In the genomic region with DNA sequence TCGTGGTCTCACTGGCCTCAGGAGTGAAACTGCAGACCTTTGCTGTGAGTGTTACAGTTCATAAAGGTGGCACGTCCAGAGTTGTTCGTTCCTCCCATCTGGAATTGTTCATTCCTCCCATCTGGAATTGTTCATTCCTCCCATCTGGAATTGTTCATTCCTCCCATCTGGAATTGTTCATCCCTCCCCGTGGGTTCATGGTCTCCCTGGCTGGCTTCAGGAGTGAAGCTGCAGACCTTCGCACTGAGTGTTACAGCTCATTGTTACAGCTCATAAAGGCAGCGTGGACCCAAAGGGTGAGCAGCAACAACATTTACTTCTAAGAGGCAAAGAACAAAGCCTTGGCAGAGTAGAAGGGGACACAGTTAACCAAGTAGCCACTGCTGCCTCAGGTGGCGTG, we compare ENCODE assay signal across 26 cellular contexts.
"Had no signal": no experiment of that assay in that cellular context is flagged by ENCODE, and none has a peak within 500 bp of the region (broad histone marks: within the 10 kb centered on the region; RNA-seq: fewer than 3 reads in every experiment).

No MANE protein-coding gene starts in this region.

- H3K27ac Mint-ChIP-seq: activated naive CD8-positive, alpha-beta T cell; activated T-helper 2 cell treated with anti-CD3 and anti-CD28 coated beads, Interferon-gamma antibody, Interleukin-2, Interleukin-4, amounts not matched to agents 10 μg/mL and 5 μg/mL and 100 μg/mL, durations not matched to agents 14 hours and 24 hours and 36 hours; effector memory CD8-positive, alpha-beta T cell; memory B cell; natural killer cell treated with Interleukin-12 subunit alpha and Interleukin-12 subunit beta and Interleukin-15 and Interleukin-18, amount 100 ng/mL, for 72 hours; progenitor cell of endocrine pancreas; type B pancreatic cell had no signal

- H3K36me3 ChIP-seq: breast epithelium, esophagus squamous epithelium, gastroesophageal sphincter, heart left ventricle, sigmoid colon had no signal

- H3K4me1 Mint-ChIP-seq: central memory CD8-positive, alpha-beta T cell; memory B cell had no signal

- H3K9me3 ChIP-seq: breast epithelium, esophagus squamous epithelium, gastroesophageal sphincter, sigmoid colon, testis had no signal

- H3K27me3 Mint-ChIP-seq: central memory CD8-positive, alpha-beta T cell; effector memory CD8-positive, alpha-beta T cell; natural killer cell treated with Interleukin-12 subunit alpha and Interleukin-12 subunit beta and Interleukin-15 and Interleukin-18, amount 100 ng/mL, for 72 hours; progenitor cell of endocrine pancreas; type B pancreatic cell had no signal

- ATAC-seq: activated T-cell treated with anti-CD3 and anti-CD28 coated beads, Interleukin-2, amount 50 U/mL, for 4 hours; effector memory CD8-positive, alpha-beta T cell; gastroesophageal sphincter; heart left ventricle; natural killer cell treated with Interleukin-12 subunit alpha and Interleukin-12 subunit beta and Interleukin-15 and Interleukin-18, amount 100 ng/mL, for 72 hours had no signal

- DNase-seq: activated CD8-positive, alpha-beta memory T cell treated with anti-CD3 and anti-CD28 coated beads for 24 hours; activated CD8-positive, alpha-beta memory T cell treated with anti-CD3 and anti-CD28 coated beads, Interleukin-2, amount 50 U/mL, for 4 hours; activated naive CD4-positive, alpha-beta T cell; activated T-cell treated with anti-CD3 and anti-CD28 coated beads, Interleukin-2, amount 50 U/mL, for 4 hours; dorsolateral prefrontal cortex; effector memory CD8-positive, alpha-beta T cell; esophagus squamous epithelium; heart left ventricle; retina; sigmoid colon; stimulated activated CD4-positive, alpha-beta T cell treated with anti-CD3 and anti-CD28 coated beads, Interleukin-15, amount 100 ng/mL, for 24 hours; stimulated activated CD4-positive, alpha-beta T cell treated with anti-CD3 and anti-CD28 coated beads, Interleukin-2, amount 100 ng/mL, for 48 hours; stimulated activated naive CD4-positive, alpha-beta T cell; T-helper 1 cell; T-helper 9 cell had no signal

- H3K4me2 ChIP-seq: smooth muscle cell had no signal

- H3K4me3 ChIP-seq: breast epithelium, dorsolateral prefrontal cortex, esophagus squamous epithelium, gastroesophageal sphincter, heart left ventricle, sigmoid colon, smooth muscle cell had no signal

- H3K9me3 Mint-ChIP-seq: activated T-cell treated with anti-CD3 and anti-CD28 coated beads, Interleukin-2, amount 50 U/mL, for 4 hours; central memory CD8-positive, alpha-beta T cell; memory B cell; natural killer cell treated with Interleukin-12 subunit alpha and Interleukin-12 subunit beta and Interleukin-15 and Interleukin-18, amount 100 ng/mL, for 72 hours; type B pancreatic cell had no signal

- H3K27me3 ChIP-seq: breast epithelium, esophagus squamous epithelium, heart left ventricle, sigmoid colon, testis had no signal

- H3K36me3 Mint-ChIP-seq: activated naive CD8-positive, alpha-beta T cell; memory B cell; natural killer cell treated with Interleukin-12 subunit alpha and Interleukin-12 subunit beta and Interleukin-15 and Interleukin-18, amount 100 ng/mL, for 72 hours; type B pancreatic cell had no signal

- H3K4me3 Mint-ChIP-seq: activated naive CD8-positive, alpha-beta T cell; activated T-cell treated with anti-CD3 and anti-CD28 coated beads, Interleukin-2, amount 50 U/mL, for 4 hours; central memory CD8-positive, alpha-beta T cell; effector memory CD8-positive, alpha-beta T cell; memory B cell; natural killer cell treated with Interleukin-12 subunit alpha and Interleukin-12 subunit beta and Interleukin-15 and Interleukin-18, amount 100 ng/mL, for 72 hours; type B pancreatic cell had no signal

- H3K4me1 ChIP-seq: breast epithelium, gastroesophageal sphincter, sigmoid colon, testis had no signal

- H3K27ac ChIP-seq: breast epithelium, dorsolateral prefrontal cortex, esophagus squamous epithelium, gastroesophageal sphincter, heart left ventricle, sigmoid colon, testis had no signal
